Comparison of ENCODE assay signal across 28 cellular contexts in the genomic region with DNA sequence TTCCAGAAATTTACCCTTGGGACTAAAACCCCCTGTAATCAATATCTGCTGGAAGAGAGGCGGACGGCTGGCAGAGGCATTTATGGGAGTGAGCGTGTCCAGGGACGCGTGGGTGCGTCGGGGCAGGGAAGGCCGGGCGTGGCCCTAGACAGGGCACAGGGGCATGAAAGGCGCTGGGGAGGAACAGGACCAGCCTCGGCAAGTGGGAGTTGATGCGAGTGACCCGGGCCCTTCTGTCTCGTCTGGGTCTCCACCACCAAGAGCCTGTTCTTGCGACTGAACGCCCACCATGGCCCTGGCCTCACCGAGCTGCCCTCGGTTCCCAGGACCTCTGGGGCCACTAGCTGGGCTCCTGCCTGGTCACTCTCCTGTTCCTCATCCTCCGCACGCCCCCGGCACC. TPM values are rescaled to one million over a fixed set of nuclear protein-coding genes. Genes with fewer than 3 reads are reported as not detected.
DNase-seq lines count a peak whose midpoint lies in the region; ATAC-seq and TF ChIP-seq lines count a peak whose summit lies in the region.
"Had no signal": no experiment of that assay in that cellular context is flagged by ENCODE, and none has a peak within 500 bp of the region (broad histone marks: within the 10 kb centered on the region; RNA-seq: fewer than 3 reads in every experiment).

No MANE protein-coding gene starts in this region.

- no peak overlapping the region for H3K4me3 Mint-ChIP-seq in natural killer cell
- no peak overlapping the region for H3K4me3 Mint-ChIP-seq in natural killer cell treated with Interleukin-12 subunit alpha and Interleukin-12 subunit beta and Interleukin-15 and Interleukin-18, amount 100 ng/mL, for 72 hours
- H3K4me3 Mint-ChIP-seq in activated naive CD4-positive, alpha-beta T cell treated with anti-CD3 and anti-CD28 coated beads for 36 hours, result no peak overlapping the region
- H3K4me3 Mint-ChIP-seq: activated CD4-positive, alpha-beta T cell treated with anti-CD3 and anti-CD28 coated beads, Interleukin-2, amount 10 ng/mL, durations not matched to agents 24 days and 14 days; activated naive CD8-positive, alpha-beta T cell treated with anti-CD3 and anti-CD28 coated beads for 36 hours; B cell; memory B cell; naive thymus-derived CD4-positive, alpha-beta T cell; stimulated activated effector memory CD8-positive, alpha-beta T cell treated with anti-CD3 and anti-CD28 coated beads, Interleukin-12 subunit alpha, Interleukin-12 subunit beta, amount 100 ng/mL, for 72 hours had no signal

- H3K4me1 ChIP-seq in sigmoid colon, result peaks cover 0 to 84% (median 49%) of the 10 kb centered on the region in 4 donors
- H3K4me1 ChIP-seq: body of pancreas, parathyroid adenoma had no signal

- H3K27ac Mint-ChIP-seq in natural killer cell, result peak overlapping the region; percentile 67 to 88
- no peak overlapping the region for H3K27ac Mint-ChIP-seq in natural killer cell treated with Interleukin-12 subunit alpha and Interleukin-12 subunit beta and Interleukin-15 and Interleukin-18, amount 100 ng/mL, for 72 hours
- no peak overlapping the region for H3K27ac Mint-ChIP-seq in activated naive CD4-positive, alpha-beta T cell treated with anti-CD3 and anti-CD28 coated beads for 36 hours
- H3K27ac Mint-ChIP-seq: activated CD4-positive, alpha-beta T cell treated with anti-CD3 and anti-CD28 coated beads, Interleukin-2, amount 10 ng/mL, durations not matched to agents 24 days and 14 days; activated naive CD8-positive, alpha-beta T cell treated with anti-CD3 and anti-CD28 coated beads for 36 hours; B cell; memory B cell; naive thymus-derived CD4-positive, alpha-beta T cell had no signal

- peak overlapping the region in 3 of 4 donors; percentile 58 to 69 (median 59) for H3K27ac ChIP-seq in sigmoid colon
- H3K27ac ChIP-seq: body of pancreas, parathyroid adenoma, testis had no signal

- DNase-seq in natural killer cell (no peak), left ventricle myocardium superior (no peak), sigmoid colon (no peak)
- no peak for DNase-seq in natural killer cell treated with Interleukin-12 subunit alpha and Interleukin-12 subunit beta and Interleukin-15 and Interleukin-18, amount 100 ng/mL, for 72 hours (ENCODE audit: low spot score)
- DNase-seq in activated T-cell treated with anti-CD3 and anti-CD28 coated beads, Interleukin-2, amount 50 U/mL, for 1 hour, result no peak
- no peak for DNase-seq in activated naive CD4-positive, alpha-beta T cell treated with anti-CD3 and anti-CD28 coated beads for 36 hours
- DNase-seq: activated CD4-positive, alpha-beta T cell treated with anti-CD3 and anti-CD28 coated beads, Interleukin-2, amount 10 ng/mL, durations not matched to agents 24 days and 14 days; activated naive CD8-positive, alpha-beta T cell treated with anti-CD3 and anti-CD28 coated beads for 36 hours; body of pancreas; Caco-2; DMS79 treated with DMSO at 0.1 percent for 48 hours; esophagus squamous epithelium; naive thymus-derived CD4-positive, alpha-beta T cell; NCI-H1417 treated with DMSO at 0.1 percent for 48 hours; NCI-H510A treated with DMSO at 0.1 percent for 48 hours; NK-92 treated with Interleukin-12 subunit alpha and Interleukin-12 subunit beta, amount 100 ng/mL, for 24 hours; stimulated activated CD4-positive, alpha-beta T cell treated with anti-CD3 and anti-CD28 coated beads, Interleukin-2, amount 100 ng/mL, for 24 hours; T-helper 2 cell; testis had no signal

- H3K27me3 ChIP-seq in sigmoid colon, result no peaks in the 10 kb centered on the region
- H3K27me3 ChIP-seq: body of pancreas, esophagus squamous epithelium, MG63, testis had no signal

- intact Hi-C loops in natural killer cell (cut with micrococcal nuclease), result no loop called here
- intact Hi-C loops in left ventricle myocardium superior (cut with micrococcal nuclease), result no loop called here
- intact Hi-C loops in sigmoid colon (cut with DNase I), result no loop called here
- intact Hi-C loops in activated naive CD4-positive, alpha-beta T cell treated with anti-CD3 and anti-CD28 coated beads for 36 hours (cut with micrococcal nuclease), result no loop called here

- no peaks in the 10 kb centered on the region for H3K9me3 ChIP-seq in sigmoid colon
- H3K9me3 ChIP-seq: body of pancreas, Caco-2, esophagus squamous epithelium, MG63, SK-N-SH, testis had no signal

- TF ChIP-seq EP300 in sigmoid colon (IDR thresholded peaks at IDR 0.05), result no peak

- no peaks in the 10 kb centered on the region for H3K36me3 Mint-ChIP-seq in natural killer cell
- no peaks in the 10 kb centered on the region for H3K36me3 Mint-ChIP-seq in natural killer cell treated with Interleukin-12 subunit alpha and Interleukin-12 subunit beta and Interleukin-15 and Interleukin-18, amount 100 ng/mL, for 72 hours
- no peaks in the 10 kb centered on the region for H3K36me3 Mint-ChIP-seq in activated naive CD4-positive, alpha-beta T cell treated with anti-CD3 and anti-CD28 coated beads for 36 hours (ENCODE audit: low read depth)
- H3K36me3 Mint-ChIP-seq: activated naive CD8-positive, alpha-beta T cell treated with anti-CD3 and anti-CD28 coated beads for 36 hours; memory B cell; naive thymus-derived CD4-positive, alpha-beta T cell; stimulated activated effector memory CD8-positive, alpha-beta T cell treated with anti-CD3 and anti-CD28 coated beads, Interleukin-12 subunit alpha, Interleukin-12 subunit beta, amount 100 ng/mL, for 72 hours had no signal

- CTCF ChIA-PET in activated naive CD4-positive, alpha-beta T cell treated with anti-CD3 and anti-CD28 coated beads for 36 hours (lab: Charles Lee), result no interaction called here

- 92 to 96% methylated on average over 21 of the region's 21 CpGs for WGBS in sigmoid colon, 2 donors

- TF ChIP-seq CTCF in natural killer cell (IDR thresholded peaks at IDR 0.05) (no peak), sigmoid colon (IDR thresholded peaks at IDR 0.05) (no peak)

- peaks cover 0 to 4% (median 0%) of the 10 kb centered on the region in 4 donors for H3K36me3 ChIP-seq in sigmoid colon
- H3K36me3 ChIP-seq: MG63 had no signal

- H3K4me3 ChIP-seq in sigmoid colon, result no peak overlapping the region
- H3K4me3 ChIP-seq: body of pancreas, esophagus squamous epithelium, MG63, skin epidermis, testis had no signal

- TF ChIP-seq POLR2A in sigmoid colon (IDR thresholded peaks at IDR 0.05), result no peak

- no peaks in the 10 kb centered on the region for H3K9me3 Mint-ChIP-seq in natural killer cell
- H3K9me3 Mint-ChIP-seq in natural killer cell treated with Interleukin-12 subunit alpha and Interleukin-12 subunit beta and Interleukin-15 and Interleukin-18, amount 100 ng/mL, for 72 hours, result no peaks in the 10 kb centered on the region
- no peaks in the 10 kb centered on the region for H3K9me3 Mint-ChIP-seq in activated naive CD4-positive, alpha-beta T cell treated with anti-CD3 and anti-CD28 coated beads for 36 hours
- H3K9me3 Mint-ChIP-seq: activated CD4-positive, alpha-beta T cell treated with anti-CD3 and anti-CD28 coated beads, Interleukin-2, amount 10 ng/mL, durations not matched to agents 24 days and 14 days; activated naive CD8-positive, alpha-beta T cell treated with anti-CD3 and anti-CD28 coated beads for 36 hours; memory B cell; naive thymus-derived CD4-positive, alpha-beta T cell; stimulated activated effector memory CD8-positive, alpha-beta T cell treated with anti-CD3 and anti-CD28 coated beads, Interleukin-12 subunit alpha, Interleukin-12 subunit beta, amount 100 ng/mL, for 72 hours had no signal

- no peaks in the 10 kb centered on the region for H3K27me3 Mint-ChIP-seq in natural killer cell (ENCODE audit: low read depth in 2 of 2)
- H3K27me3 Mint-ChIP-seq in natural killer cell treated with Interleukin-12 subunit alpha and Interleukin-12 subunit beta and Interleukin-15 and Interleukin-18, amount 100 ng/mL, for 72 hours, result no peaks in the 10 kb centered on the region
- H3K27me3 Mint-ChIP-seq in activated naive CD4-positive, alpha-beta T cell treated with anti-CD3 and anti-CD28 coated beads for 36 hours (ENCODE audit: low read depth), result no peaks in the 10 kb centered on the region
- H3K27me3 Mint-ChIP-seq: activated CD4-positive, alpha-beta T cell treated with anti-CD3 and anti-CD28 coated beads, Interleukin-2, amount 10 ng/mL, durations not matched to agents 24 days and 14 days; activated naive CD8-positive, alpha-beta T cell treated with anti-CD3 and anti-CD28 coated beads for 36 hours; naive thymus-derived CD4-positive, alpha-beta T cell had no signal

- ATAC-seq in natural killer cell (no peak), left ventricle myocardium superior (peak; percentile 5), GM19324 (IDR thresholded peaks at IDR 0.05; ENCODE audit: low FRiP score, unreplicated experiment) (no peak), HG03378 (IDR thresholded peaks at IDR 0.05; ENCODE audit: unreplicated experiment) (no peak)
- no peak for ATAC-seq in natural killer cell treated with Interleukin-12 subunit alpha and Interleukin-12 subunit beta and Interleukin-15 and Interleukin-18, amount 100 ng/mL, for 72 hours
- ATAC-seq: naive thymus-derived CD4-positive, alpha-beta T cell; stimulated activated effector memory CD8-positive, alpha-beta T cell treated with anti-CD3 and anti-CD28 coated beads, Interleukin-12 subunit alpha, Interleukin-12 subunit beta, amount 100 ng/mL, for 72 hours had no signal

- H3K4me1 Mint-ChIP-seq in natural killer cell, result peaks cover 69 to 81% of the 10 kb centered on the region in 2 donors
- H3K4me1 Mint-ChIP-seq in natural killer cell treated with Interleukin-12 subunit alpha and Interleukin-12 subunit beta and Interleukin-15 and Interleukin-18, amount 100 ng/mL, for 72 hours (ENCODE audit: low read depth in 2 of 2), result peaks cover 30 to 53% of the 10 kb centered on the region in 2 donors
- H3K4me1 Mint-ChIP-seq in activated naive CD4-positive, alpha-beta T cell treated with anti-CD3 and anti-CD28 coated beads for 36 hours (ENCODE audit: low read depth), result no peaks in the 10 kb centered on the region
- H3K4me1 Mint-ChIP-seq: activated CD4-positive, alpha-beta T cell treated with anti-CD3 and anti-CD28 coated beads, Interleukin-2, amount 10 ng/mL, durations not matched to agents 24 days and 14 days; B cell had no signal

RNA-seq across cellular contexts. Expression of a gene that starts 17.5 kb away (rescaled TPM):
- total RNA-seq in natural killer cell, result 100 to 1,000 TPM; 375 to 522 (median 377) TPM
- total RNA-seq in natural killer cell treated with Interleukin-12 subunit alpha and Interleukin-12 subunit beta and Interleukin-15 and Interleukin-18, amount 100 ng/mL, for 72 hours, result 10 to 100 TPM; 58.3 to 74.6 TPM
- 15.9 TPM for total RNA-seq in left ventricle myocardium superior
- total RNA-seq in sigmoid colon, result 10 to 100 TPM; 28.1 to 69.2 (median 46.2) TPM
- polyA plus RNA-seq in sigmoid colon, result 10 to 100 TPM; 16.6 to 29.8 (median 18.6) TPM
- 1 to 10 TPM; 3.5 to 3.9 TPM for total RNA-seq in activated naive CD4-positive, alpha-beta T cell treated with anti-CD3 and anti-CD28 coated beads for 36 hours

Comparison
In these comparisons a context has a peak if more than half of its experiments do, and no peak if none do; other contexts are left out.
1. H3K27ac Mint-ChIP-seq: peak in natural killer cell (2 of 2); none in natural killer cell treated with Interleukin-12 subunit alpha and Interleukin-12 subunit beta and Interleukin-15 and Interleukin-18, amount 100 ng/mL, for 72 hours (0 of 2) and activated naive CD4-positive, alpha-beta T cell treated with anti-CD3 and anti-CD28 coated beads for 36 hours (single experiment).
2. RNA of a gene that starts 17.5 kb away (total RNA-seq): 375 to 522 TPM in natural killer cell; 58.3 to 74.6 TPM in natural killer cell treated with Interleukin-12 subunit alpha and Interleukin-12 subunit beta and Interleukin-15 and Interleukin-18, amount 100 ng/mL, for 72 hours, 28.1 to 69.2 TPM in sigmoid colon, 15.9 TPM in left ventricle myocardium superior (single experiment) and 3.5 to 3.9 TPM in activated naive CD4-positive, alpha-beta T cell treated with anti-CD3 and anti-CD28 coated beads for 36 hours; every median in the first group is over 4 times any median in the second.